1 cellular context compared by ENCODE assay signal in genomic region chr17:7020894-7021664, GRCh38.
TF ChIP-seq lines count a peak whose summit lies in the region.

No MANE protein-coding gene starts in this region.

TF ChIP-seq in GM12878, 131 proteins besides CTCF, POLR2A, EP300 and RAD21:
- TF ChIP-seq EGR1 (IDR thresholded peaks at IDR 0.05; ENCODE audit: borderline replicate concordance in 1 of 2, low read depth in 2 of 2, low read length in 2 of 2) (no peak), RBBP5 (conservative IDR thresholded peaks at IDR 0.05) (no peak), NR2F1 (conservative IDR thresholded peaks at IDR 0.05) (no peak), KAT2A (conservative IDR thresholded peaks at IDR 0.05; ENCODE audit: control insufficient read depth, low read depth, low read length) (no peak), DPF2 (IDR thresholded peaks at IDR 0.05) (no peak), CREB1 (IDR thresholded peaks at IDR 0.05; ENCODE audit: low read depth) (no peak), ATF7 (IDR thresholded peaks at IDR 0.05; ENCODE audit: low read depth) (no peak), EZH2 (IDR thresholded peaks at IDR 0.05; ENCODE audit: borderline replicate concordance, control insufficient read depth, low read depth, low read length) (no peak), SREBF2 (IDR thresholded peaks at IDR 0.05; ENCODE audit: low read length) (no peak), SPI1 (IDR thresholded peaks at IDR 0.05; ENCODE audit: borderline replicate concordance, insufficient read depth, low read depth, low read length) (no peak), CHD4 (IDR thresholded peaks at IDR 0.05) (no peak)
- TF ChIP-seq, protein P1, sequence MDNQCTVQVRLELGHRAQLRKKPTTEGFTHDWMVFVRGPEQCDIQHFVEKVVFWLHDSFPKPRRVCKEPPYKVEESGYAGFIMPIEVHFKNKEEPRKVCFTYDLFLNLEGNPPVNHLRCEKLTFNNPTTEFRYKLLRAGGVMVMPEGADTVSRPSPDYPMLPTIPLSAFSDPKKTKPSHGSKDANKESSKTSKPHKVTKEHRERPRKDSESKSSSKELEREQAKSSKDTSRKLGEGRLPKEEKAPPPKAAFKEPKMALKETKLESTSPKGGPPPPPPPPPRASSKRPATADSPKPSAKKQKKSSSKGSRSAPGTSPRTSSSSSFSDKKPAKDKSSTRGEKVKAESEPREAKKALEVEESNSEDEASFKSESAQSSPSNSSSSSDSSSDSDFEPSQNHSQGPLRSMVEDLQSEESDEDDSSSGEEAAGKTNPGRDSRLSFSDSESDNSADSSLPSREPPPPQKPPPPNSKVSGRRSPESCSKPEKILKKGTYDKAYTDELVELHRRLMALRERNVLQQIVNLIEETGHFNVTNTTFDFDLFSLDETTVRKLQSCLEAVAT (IDR thresholded peaks at IDR 0.05) = no peak
